Comparison of ENCODE assay signal across 7 cellular contexts in genomic region chr17:75130059-75130631, GRCh38. TPM values are rescaled to one million over a fixed set of nuclear protein-coding genes. Genes with fewer than 3 reads are reported as not detected.
A peak's percentile ranks its signal among the peaks of the same experiment; 100 is the strongest.
DNase-seq lines count a peak whose midpoint lies in the region; ATAC-seq, FAIRE-seq and TF ChIP-seq lines count a peak whose summit lies in the region.
"Had no signal": no experiment of that assay in that cellular context is flagged by ENCODE, and none has a peak within 500 bp of the region (broad histone marks: within the 10 kb centered on the region; RNA-seq: fewer than 3 reads in every experiment).

No MANE protein-coding gene starts in this region.

- no peak for TF ChIP-seq CTCF in esophagus muscularis mucosa (IDR thresholded peaks at IDR 0.05)

- peak overlapping the region; percentile 70 to 89 (median 85) for H3K4me3 ChIP-seq in esophagus muscularis mucosa
- peak overlapping the region in 3 of 5 donors; percentile 55 to 81 (median 64) for H3K4me3 ChIP-seq in subcutaneous abdominal adipose tissue (ENCODE audit: low read depth in 1 of 5, low read length in 5 of 5)

- DNase-seq in activated CD8-positive, alpha-beta memory T cell treated with anti-CD3 and anti-CD28 coated beads, Interleukin-2, amount 10 ng/mL, durations not matched to agents 7 days and 5 days, result no peak
- DNase-seq in activated CD8-positive, alpha-beta memory T cell treated with anti-CD3 and anti-CD28 coated beads, Interleukin-2, amount 50 U/mL, for 48 hours, result no peak
- no peak for DNase-seq in esophagus muscularis mucosa (ENCODE audit: extremely low spot score)
- no peak for DNase-seq in H54 (ENCODE audit: insufficient read length, low spot score)

- peaks cover 40% of the 10 kb centered on the region for H3K4me1 Mint-ChIP-seq in activated CD8-positive, alpha-beta memory T cell treated with anti-CD3 and anti-CD28 coated beads, Interleukin-2, amount 10 ng/mL, durations not matched to agents 7 days and 5 days

- H3K9me3 Mint-ChIP-seq in activated CD8-positive, alpha-beta memory T cell treated with anti-CD3 and anti-CD28 coated beads, Interleukin-2, amount 10 ng/mL, durations not matched to agents 7 days and 5 days (ENCODE audit: low read depth), result no peaks in the 10 kb centered on the region

- peak overlapping the region in 2 of 5 donors; percentile 76 to 82 for H3K9ac ChIP-seq in subcutaneous abdominal adipose tissue (ENCODE audit: low read length in 5 of 5)

- 94% methylated on average over 5 of the region's 24 CpGs for WGBS in esophagus muscularis mucosa

- H3K36me3 ChIP-seq in esophagus muscularis mucosa (peaks cover 0 to 21% (median 19%) of the 10 kb centered on the region in 4 donors), subcutaneous abdominal adipose tissue (ENCODE audit: control insufficient read depth in 5 of 5, insufficient read depth in 5 of 5, low read length in 5 of 5) (peaks cover 0 to 24% (median 12%) of the 10 kb centered on the region in 5 donors)

- no peaks in the 10 kb centered on the region for H3K9me3 ChIP-seq in esophagus muscularis mucosa
- no peaks in the 10 kb centered on the region for H3K9me3 ChIP-seq in subcutaneous abdominal adipose tissue (ENCODE audit: control insufficient read depth in 5 of 5, low read length in 5 of 5)

- CTCF ChIA-PET in activated CD8-positive, alpha-beta memory T cell treated with anti-CD3 and anti-CD28 coated beads, Interleukin-2, amount 10 ng/mL, durations not matched to agents 7 days and 5 days (lab: Charles Lee), result interaction anchor here (1.0 to 14.6 kb wide), 14 partner anchors 10 to 169 kb away, joined by 3 to 233 read pairs (median 7); partner anchors contain the start of genes ARMC7 and SUMO2

- H3K27me3 ChIP-seq in esophagus muscularis mucosa, result no peaks in the 10 kb centered on the region
- no peaks in the 10 kb centered on the region for H3K27me3 ChIP-seq in subcutaneous abdominal adipose tissue (ENCODE audit: control insufficient read depth in 5 of 5, insufficient read depth in 4 of 5, low read length in 5 of 5)

- FAIRE-seq in H54 (lab: Jason Lieb, UNC), result no peak

- peak overlapping the region; percentile 83 for H3K27ac Mint-ChIP-seq in activated CD8-positive, alpha-beta memory T cell treated with anti-CD3 and anti-CD28 coated beads, Interleukin-2, amount 10 ng/mL, durations not matched to agents 7 days and 5 days

- H3K4me1 ChIP-seq in esophagus muscularis mucosa (peaks cover 10 to 30% (median 21%) of the 10 kb centered on the region in 4 donors), subcutaneous abdominal adipose tissue (ENCODE audit: control insufficient read depth in 5 of 5, insufficient read depth in 5 of 5, low read length in 5 of 5) (peaks cover 0 to 27% (median 18%) of the 10 kb centered on the region in 5 donors)

- H3K27ac ChIP-seq in esophagus muscularis mucosa (replicated peaks in 1 of 4) (peak overlapping the region; percentile 85 to 94 (median 90)), subcutaneous abdominal adipose tissue (ENCODE audit: low read depth, low read length) (no peak overlapping the region)

- H3K4me3 Mint-ChIP-seq in activated CD8-positive, alpha-beta memory T cell treated with anti-CD3 and anti-CD28 coated beads, Interleukin-2, amount 10 ng/mL, durations not matched to agents 7 days and 5 days, result peak overlapping the region; percentile 78

- no peak for ATAC-seq in activated CD8-positive, alpha-beta memory T cell treated with anti-CD3 and anti-CD28 coated beads, Interleukin-2, amount 10 ng/mL, durations not matched to agents 7 days and 5 days
- ATAC-seq in HG02759 (IDR thresholded peaks at IDR 0.05; ENCODE audit: unreplicated experiment), result no peak

- H3K36me3 Mint-ChIP-seq in activated CD8-positive, alpha-beta memory T cell treated with anti-CD3 and anti-CD28 coated beads, Interleukin-2, amount 10 ng/mL, durations not matched to agents 7 days and 5 days, result peaks cover 12% of the 10 kb centered on the region

- TF ChIP-seq POLR2A in esophagus muscularis mucosa (IDR thresholded peaks at IDR 0.05; ENCODE audit: low read depth) (no peak), H54 (IDR thresholded peaks at IDR 0.05; ENCODE audit: low read depth, low read length) (no peak)

- intact Hi-C loops in esophagus muscularis mucosa (cut with DNase I), result loop anchor here (2.0 to 5.0 kb wide), 2 partner anchors 15 to 52 kb away; partner anchors contain the start of gene SUMO2

- no peaks in the 10 kb centered on the region for H3K27me3 Mint-ChIP-seq in activated CD8-positive, alpha-beta memory T cell treated with anti-CD3 and anti-CD28 coated beads, Interleukin-2, amount 10 ng/mL, durations not matched to agents 7 days and 5 days

- no peak for TF ChIP-seq EP300 in esophagus muscularis mucosa (IDR thresholded peaks at IDR 0.05)

RNA-seq across cellular contexts. Expression of gene NT5C, which starts 1.4 kb away (rescaled TPM):
- total RNA-seq in activated CD8-positive, alpha-beta memory T cell treated with anti-CD3 and anti-CD28 coated beads, Interleukin-2, amount 10 ng/mL, durations not matched to agents 7 days and 5 days, result 10 to 100 TPM; 65.2 to 73.1 TPM
- 10 to 100 TPM; 70.6 to 98.7 (median 75.1) TPM for total RNA-seq in esophagus muscularis mucosa

RNA-seq across cellular contexts. Expression of gene ARMC7, which starts 20.4 kb away (rescaled TPM):
- total RNA-seq in activated CD8-positive, alpha-beta memory T cell treated with anti-CD3 and anti-CD28 coated beads, Interleukin-2, amount 10 ng/mL, durations not matched to agents 7 days and 5 days, result 10 to 100 TPM; 13.5 to 14.5 TPM
- total RNA-seq in esophagus muscularis mucosa, result 10 to 100 TPM in 1 of 4 donors, 1 to 10 TPM in 3; 3.5 to 10.3 (median 6.7) TPM

RNA-seq across cellular contexts. Expression of gene JPT1, which starts 24.2 kb away (rescaled TPM):
- 100 to 1,000 TPM; 277 to 301 TPM for total RNA-seq in activated CD8-positive, alpha-beta memory T cell treated with anti-CD3 and anti-CD28 coated beads, Interleukin-2, amount 10 ng/mL, durations not matched to agents 7 days and 5 days
- 10 to 100 TPM in 3 of 4 donors, 1 to 10 TPM in 1; 5.4 to 24.2 (median 18.4) TPM for total RNA-seq in esophagus muscularis mucosa

RNA-seq across cellular contexts. Expression of gene SLC16A5, which starts 42.4 kb away (rescaled TPM):
- 1 to 10 TPM; 2.3 to 3.2 TPM for total RNA-seq in activated CD8-positive, alpha-beta memory T cell treated with anti-CD3 and anti-CD28 coated beads, Interleukin-2, amount 10 ng/mL, durations not matched to agents 7 days and 5 days
- 1 to 10 TPM; 3.8 to 9.7 (median 7.6) TPM for total RNA-seq in esophagus muscularis mucosa
- total RNA-seq: Daoy had no signal

RNA-seq across cellular contexts. Expression of gene SUMO2, which starts 52.6 kb away (rescaled TPM):
- 100 to 1,000 TPM; 469 to 639 TPM for total RNA-seq in activated CD8-positive, alpha-beta memory T cell treated with anti-CD3 and anti-CD28 coated beads, Interleukin-2, amount 10 ng/mL, durations not matched to agents 7 days and 5 days
- 100 to 1,000 TPM in 1 of 4 donors, 10 to 100 TPM in 3; 64.4 to 101 (median 80.0) TPM for total RNA-seq in esophagus muscularis mucosa

Comparison
In these comparisons a context has a peak if more than half of its experiments do, and no peak if none do; other contexts are left out.
1. RNA of gene JPT1, which starts 24.2 kb away (total RNA-seq): 277 to 301 TPM in activated CD8-positive, alpha-beta memory T cell treated with anti-CD3 and anti-CD28 coated beads, Interleukin-2, amount 10 ng/mL, durations not matched to agents 7 days and 5 days; 5.4 to 24.2 TPM in esophagus muscularis mucosa; every median in the first group is over 10 times any median in the second.